ENCODE assay signal across 1 cellular context in genomic region chrX:120000490-120001246, GRCh38.
TF ChIP-seq lines count a peak whose summit lies in the region.

No MANE protein-coding gene starts in this region.

TF ChIP-seq in GM12878, 131 proteins besides CTCF, POLR2A, EP300 and RAD21:
- TF ChIP-seq RELB (IDR thresholded peaks at IDR 0.05; ENCODE audit: low read depth) (no peak), REST (IDR thresholded peaks at IDR 0.05; ENCODE audit: low read depth, low read length) (no peak), NFXL1 (IDR thresholded peaks at IDR 0.05; ENCODE audit: borderline replicate concordance) (no peak)
